18 cellular contexts compared by ENCODE assay signal in genomic region chr14:104634031-104634760, GRCh38. TPM values are rescaled to one million over a fixed set of nuclear protein-coding genes. Genes with fewer than 3 reads are reported as not detected.
A peak's percentile ranks its signal among the peaks of the same experiment; 100 is the strongest.
DNase-seq lines count a peak whose midpoint lies in the region; ATAC-seq and TF ChIP-seq lines count a peak whose summit lies in the region.
"Had no signal": no experiment of that assay in that cellular context is flagged by ENCODE, and none has a peak within 500 bp of the region (broad histone marks: within the 10 kb centered on the region; RNA-seq: fewer than 3 reads in every experiment).

No MANE protein-coding gene starts in this region.

- no peak overlapping the region for H2AK5ac ChIP-seq in trophoblast cell (ENCODE audit: low read length)

- H3K27me3 Mint-ChIP-seq in chondrocyte (ENCODE audit: low read depth), result peaks cover 34% of the 10 kb centered on the region

- no peak overlapping the region for H3K14ac ChIP-seq in trophoblast cell (ENCODE audit: low read length)

- no peak overlapping the region for H3K9ac ChIP-seq in trophoblast cell (ENCODE audit: low read length)
- H3K9ac ChIP-seq: KMS-11 had no signal

- H3K27ac ChIP-seq in trophoblast cell (ENCODE audit: low read depth, low read length) (no peak overlapping the region), upper lobe of right lung (no peak overlapping the region)
- H3K27ac ChIP-seq: KMS-11, SJCRH30 had no signal

- no peak overlapping the region for H3K18ac ChIP-seq in trophoblast cell (ENCODE audit: low read length)

- H3K9me3 ChIP-seq in trophoblast cell (ENCODE audit: insufficient read depth, low read depth, low read length), result no peaks in the 10 kb centered on the region
- H3K9me3 ChIP-seq in upper lobe of right lung, result no peaks in the 10 kb centered on the region
- H3K9me3 ChIP-seq: HAP-1, SJCRH30 had no signal

- H3K4me2 ChIP-seq in trophoblast cell (ENCODE audit: low read length), result no peak overlapping the region
- H3K4me2 ChIP-seq: KMS-11 had no signal

- H3K9me3 Mint-ChIP-seq in chondrocyte (ENCODE audit: low read depth), result peaks cover under 1% of the 10 kb centered on the region

- H3K4me1 ChIP-seq in trophoblast cell (ENCODE audit: control insufficient read depth in 1 of 2, insufficient read depth in 2 of 2, low read length in 2 of 2) (no peaks in the 10 kb centered on the region), upper lobe of right lung (no peaks in the 10 kb centered on the region)
- H3K4me1 ChIP-seq: HAP-1, SJCRH30 had no signal

- H3K27ac Mint-ChIP-seq in chondrocyte (ENCODE audit: unreplicated experiment), result no peak overlapping the region
- H3K27ac Mint-ChIP-seq: CD8-positive, alpha-beta memory T cell had no signal

- DNase-seq in NCI-H524 (lab: John Stamatoyannopoulos, UW) (peak; percentile 39 to 71), NCI-H524 treated with DMSO at 0.1 percent for 48 hours (lab: John Stamatoyannopoulos, UW) (no peak), cerebellum (ENCODE audit: low spot score) (peak; percentile 15), trophoblast cell (no peak), upper lobe of right lung (no peak), chondrocyte (ENCODE audit: low spot score) (no peak), NCI-H1105 (lab: John Stamatoyannopoulos, UW) (no peak), NCI-H2171 (lab: John Stamatoyannopoulos, UW) (no peak)
- DNase-seq: 8988T; CD8-positive, alpha-beta memory T cell; DMS79; NCI-H1436 treated with DMSO at 0.1 percent for 48 hours; NCI-H774; SJCRH30 had no signal

- no peaks in the 10 kb centered on the region for H3K79me1 ChIP-seq in trophoblast cell (ENCODE audit: low read length)

- H4K91ac ChIP-seq in trophoblast cell (ENCODE audit: low read depth, low read length), result no peak overlapping the region

- no peak overlapping the region for H3K4ac ChIP-seq in trophoblast cell (ENCODE audit: low read depth, low read length)

- H2AFZ ChIP-seq in trophoblast cell (ENCODE audit: insufficient read depth, low read length, poor library complexity), result no peak overlapping the region

- H4K12ac ChIP-seq in trophoblast cell (ENCODE audit: low read depth, low read length), result peak overlapping the region; percentile 7

- no peak overlapping the region for H4K8ac ChIP-seq in trophoblast cell (ENCODE audit: low read depth, low read length)

- no peak overlapping the region for H3K4me3 Mint-ChIP-seq in chondrocyte (ENCODE audit: unreplicated experiment)
- H3K4me3 Mint-ChIP-seq: CD8-positive, alpha-beta memory T cell had no signal

- no peaks in the 10 kb centered on the region for H3K27me3 ChIP-seq in trophoblast cell (ENCODE audit: insufficient read depth, low read length)
- peaks cover 36% of the 10 kb centered on the region for H3K27me3 ChIP-seq in upper lobe of right lung

- TF ChIP-seq CTCF in upper lobe of right lung (IDR thresholded peaks at IDR 0.05), result no peak
- no peak for TF ChIP-seq CTCF in chondrocyte (IDR thresholded peaks at IDR 0.05)

- no peaks in the 10 kb centered on the region for H3K36me3 Mint-ChIP-seq in chondrocyte (ENCODE audit: low read depth)
- H3K36me3 Mint-ChIP-seq: CD8-positive, alpha-beta memory T cell had no signal

- ATAC-seq in upper lobe of right lung, result peak; percentile 17

- intact Hi-C loops in upper lobe of right lung (cut with DNase I), result no loop called here

- no peak overlapping the region for H3K23ac ChIP-seq in trophoblast cell (ENCODE audit: low read length)

- no peak overlapping the region for H2BK5ac ChIP-seq in trophoblast cell (ENCODE audit: low read depth, low read length, poor library complexity)

- H3K79me2 ChIP-seq in trophoblast cell (ENCODE audit: control insufficient read depth, insufficient read depth, low read length, poor library complexity), result no peaks in the 10 kb centered on the region

- no peak overlapping the region for H2BK120ac ChIP-seq in trophoblast cell (ENCODE audit: insufficient read depth, low read length, poor library complexity)

- no peaks in the 10 kb centered on the region for H3K36me3 ChIP-seq in trophoblast cell (ENCODE audit: control insufficient read depth in 1 of 2, insufficient read depth in 2 of 2, low read length in 2 of 2)
- H3K36me3 ChIP-seq in upper lobe of right lung, result no peaks in the 10 kb centered on the region
- H3K36me3 ChIP-seq: HAP-1, SJCRH30 had no signal

- no peak overlapping the region for H2BK12ac ChIP-seq in trophoblast cell (ENCODE audit: low read length)

- WGBS in trophoblast cell (ENCODE audit: extremely low coverage, insufficient coverage, insufficient read length), result no CpG with 5 or more reads among the region's 23 CpGs

- H3K4me1 Mint-ChIP-seq in chondrocyte (ENCODE audit: low read depth), result no peaks in the 10 kb centered on the region
- H3K4me1 Mint-ChIP-seq: CD8-positive, alpha-beta memory T cell had no signal

- no peak overlapping the region for H3K4me3 ChIP-seq in trophoblast cell (ENCODE audit: low read depth, low read length)
- H3K4me3 ChIP-seq in upper lobe of right lung, result no peak overlapping the region
- H3K4me3 ChIP-seq: HAP-1, SJCRH30 had no signal

RNA-seq across cellular contexts. Expression of gene TMEM179, which starts 29.6 kb away (rescaled TPM):
- total RNA-seq in cerebellum (15.7 TPM), upper lobe of right lung (not detected), chondrocyte (0.54 to 1.2 TPM (median 0.75 TPM) in 3 replicates)
- polyA plus RNA-seq in trophoblast cell (2013), result not detected in 2 replicates
- total RNA-seq: SJCRH30 had no signal
- polyA plus RNA-seq: CD8-positive, alpha-beta memory T cell had no signal

RNA-seq across cellular contexts. Expression of gene C14orf180, which starts 54.6 kb away (rescaled TPM):
- total RNA-seq in cerebellum, result 0.18 TPM
- not detected in 2 replicates for polyA plus RNA-seq in trophoblast cell (2013)
- total RNA-seq in upper lobe of right lung, result 0.14 TPM
- total RNA-seq in chondrocyte, result not detected in 3 replicates
- total RNA-seq: CD8-positive, alpha-beta memory T cell; M059J; SJCRH30 had no signal
- polyA plus RNA-seq: BJ; CD8-positive, alpha-beta memory T cell had no signal

RNA-seq across cellular contexts. Expression of gene INF2, which starts 55.2 kb away (rescaled TPM):
- total RNA-seq in cerebellum, result 4.2 TPM
- 87.6 and 90.6 TPM in 2 replicates for polyA plus RNA-seq in trophoblast cell (2013)
- 117 TPM for total RNA-seq in upper lobe of right lung
- 117 to 152 TPM (median 121 TPM) in 3 replicates for total RNA-seq in chondrocyte

Comparison
In these comparisons a context has a peak if more than half of its experiments do, and no peak if none do; other contexts are left out.
1. DNase-seq: peak in NCI-H524 (2 of 2) and cerebellum (single experiment); none in NCI-H524 treated with DMSO at 0.1 percent for 48 hours (single experiment), trophoblast cell (0 of 2), upper lobe of right lung (single experiment), chondrocyte (single experiment), NCI-H1105 (single experiment) and NCI-H2171 (single experiment).
2. RNA of gene INF2, which starts 55.2 kb away (total RNA-seq): 117 to 152 TPM in chondrocyte and 117 TPM in upper lobe of right lung (single experiment); 4.2 TPM in cerebellum (single experiment); every median in the first group is over 10 times any median in the second.